Comparison of ENCODE assay signal across 19 cellular contexts in the genomic region with DNA sequence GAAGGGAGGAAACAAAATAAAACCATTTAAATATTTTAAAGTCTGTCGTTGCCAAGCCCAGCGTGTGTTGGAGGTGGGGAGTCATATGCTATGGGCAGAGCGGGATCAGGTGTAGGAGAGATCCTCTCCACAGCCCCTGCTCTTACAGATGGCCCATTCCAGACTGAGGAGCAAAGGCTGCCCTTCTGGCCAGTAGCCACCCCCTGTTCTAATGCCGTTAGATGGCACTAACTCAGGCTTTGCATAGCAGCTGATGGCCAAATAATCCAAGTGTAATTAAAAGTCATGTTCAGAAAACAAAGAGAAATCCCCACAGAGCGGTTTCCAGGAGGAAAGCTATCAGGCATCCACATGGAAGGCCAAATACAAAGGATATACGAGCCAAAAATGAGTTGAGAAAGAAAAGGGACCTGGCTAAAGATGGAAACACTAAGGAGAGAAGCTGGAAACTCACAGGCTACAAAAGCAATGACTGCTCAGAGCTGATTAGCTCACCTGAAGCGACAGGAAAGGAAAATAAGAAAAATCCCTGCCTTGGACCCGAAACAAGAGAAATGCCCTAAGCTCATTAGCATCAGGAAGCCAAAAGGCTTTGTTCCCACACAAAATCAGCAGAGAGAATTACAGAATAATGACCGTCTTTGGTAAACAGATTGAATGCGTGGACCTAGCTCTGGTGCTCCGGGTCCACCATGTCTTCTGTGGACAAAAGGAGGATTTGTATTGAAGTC.
"Had no signal": no experiment of that assay in that cellular context is flagged by ENCODE, and none has a peak within 500 bp of the region (broad histone marks: within the 10 kb centered on the region; RNA-seq: fewer than 3 reads in every experiment).

No MANE protein-coding gene starts in this region.

- H3K9me3 ChIP-seq: esophagus muscularis mucosa had no signal

- FAIRE-seq: astrocyte, colon had no signal

- H3K4me3 ChIP-seq: cardiac muscle cell, esophagus muscularis mucosa, skin epidermis had no signal

- H3K27me3 ChIP-seq: cardiac muscle cell, esophagus muscularis mucosa had no signal

- ATAC-seq: activated CD8-positive, alpha-beta memory T cell treated with anti-CD3 and anti-CD28 coated beads, Interleukin-2, amount 10 ng/mL, durations not matched to agents 7 days and 5 days; left ventricle myocardium superior; natural killer cell; right cardiac atrium had no signal

- H3K4me1 ChIP-seq: esophagus muscularis mucosa had no signal

- H3K27ac ChIP-seq: cardiac muscle cell, esophagus muscularis mucosa, skin epidermis had no signal

- H3K36me3 ChIP-seq: cardiac muscle cell, esophagus muscularis mucosa had no signal

- DNase-seq: activated CD4-positive, alpha-beta memory T cell treated with anti-CD3 and anti-CD28 coated beads for 36 hours; activated CD8-positive, alpha-beta memory T cell treated with anti-CD3 and anti-CD28 coated beads, Interleukin-2, amount 10 ng/mL, durations not matched to agents 7 days and 5 days; activated naive CD4-positive, alpha-beta T cell treated with anti-CD3 and anti-CD28 coated beads, Interleukin-2, amount 50 U/mL, for 16 hours; activated T-cell treated with anti-CD3 and anti-CD28 coated beads, Interleukin-2, amount 50 U/mL, for 1 hour; hippocampal formation; left ventricle myocardium superior; mesenchymal stem cell; natural killer cell; occipital lobe; right cardiac atrium; stimulated activated CD4-positive, alpha-beta T cell treated with anti-CD3 and anti-CD28 coated beads, Interleukin-15, amount 100 ng/mL, for 24 hours; stimulated activated CD4-positive, alpha-beta T cell treated with anti-CD3 and anti-CD28 coated beads, Interleukin-4, amount 100 ng/mL, for 1 hour; stimulated activated naive CD4-positive, alpha-beta T cell; trophoblast cell had no signal
